In the genomic region with DNA sequence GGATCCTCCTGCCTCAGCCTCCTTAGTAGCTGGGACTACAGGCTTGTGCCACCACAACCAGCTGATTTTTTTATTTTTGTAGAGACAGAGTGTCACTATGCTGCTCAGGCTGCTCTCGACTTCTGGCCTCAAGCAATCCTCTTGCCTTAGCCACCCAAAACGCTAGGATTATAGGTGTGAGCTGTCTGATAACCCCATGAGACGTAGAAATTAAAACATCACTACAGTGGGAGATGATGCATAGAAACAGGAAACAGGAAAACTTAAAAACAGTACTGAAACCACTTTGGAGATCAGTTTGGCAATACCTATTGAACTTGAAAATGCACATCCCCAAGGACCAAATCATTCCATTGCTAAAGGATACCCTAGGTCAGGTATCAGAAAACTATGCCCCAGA, we compare ENCODE assay signal across 12 cellular contexts.
DNase-seq lines count a peak whose midpoint lies in the region; ATAC-seq and TF ChIP-seq lines count a peak whose summit lies in the region.
"Had no signal": no experiment of that assay in that cellular context is flagged by ENCODE, and none has a peak within 500 bp of the region (broad histone marks: within the 10 kb centered on the region; RNA-seq: fewer than 3 reads in every experiment).

No MANE protein-coding gene starts in this region.

- H3K36me3 ChIP-seq in DOHH2 (ENCODE audit: control insufficient read depth, low read length) (peaks cover 15% of the 10 kb centered on the region), adipocyte (ENCODE audit: control insufficient read depth, insufficient read depth, low read length, severe bottlenecking) (no peaks in the 10 kb centered on the region), rectal smooth muscle tissue (ENCODE audit: control insufficient read depth, insufficient read depth, low read length) (no peaks in the 10 kb centered on the region)

- no peak for TF ChIP-seq CTCF in DOHH2 (IDR thresholded peaks at IDR 0.05; ENCODE audit: low read depth, low read length, poor library complexity, severe bottlenecking)

- H3K9ac ChIP-seq in adipocyte (ENCODE audit: low read length) (peak overlapping the region; percentile 7), rectal smooth muscle tissue (ENCODE audit: low read length) (no peak overlapping the region)

- peak overlapping the region; percentile 12; the same call in 1 of the 2 replicates for H3K4me2 ChIP-seq in DOHH2 (ENCODE audit: low read length)

- H3K27me3 ChIP-seq in DOHH2 (ENCODE audit: control insufficient read depth, low read length) (no peaks in the 10 kb centered on the region), adipocyte (replicated peaks; ENCODE audit: control insufficient read depth, insufficient read depth, low read length) (no peaks in the 10 kb centered on the region), rectal smooth muscle tissue (ENCODE audit: control insufficient read depth, insufficient read depth, low read length) (no peaks in the 10 kb centered on the region)

- no peaks in the 10 kb centered on the region for H3K9me3 ChIP-seq in DOHH2 (ENCODE audit: control insufficient read depth, insufficient read depth, low read length)
- H3K9me3 ChIP-seq in adipocyte (ENCODE audit: control insufficient read depth, low read length): no peaks in the 10 kb centered on the region

- H3K79me2 ChIP-seq in DOHH2 (ENCODE audit: control insufficient read depth, low read length): peaks cover 100% of the 10 kb centered on the region

- ATAC-seq in HG02885 (IDR thresholded peaks at IDR 0.05; ENCODE audit: poor library complexity, unreplicated experiment): peak; percentile 25
- ATAC-seq in GM18520 (IDR thresholded peaks at IDR 0.05; ENCODE audit: unreplicated experiment): no peak

- no peaks in the 10 kb centered on the region for H3K9me2 ChIP-seq in DOHH2 (replicated peaks; ENCODE audit: control insufficient read depth, low read length)

- no peak overlapping the region for H3K27ac ChIP-seq in DOHH2 (ENCODE audit: low read depth, low read length)
- H3K27ac ChIP-seq in rectal smooth muscle tissue (ENCODE audit: low read depth, low read length): peak overlapping the region; percentile 48

- no peak for DNase-seq in adipocyte (ENCODE audit: low read depth)
- DNase-seq in NCI-H748 (lab: John Stamatoyannopoulos, UW; ENCODE audit: unreplicated experiment): no peak
- DNase-seq in nucleus accumbens (lab: John Stamatoyannopoulos, UW): no peak
- no peak for DNase-seq in SIG-M5 (lab: John Stamatoyannopoulos, UW)
- DNase-seq: EL, NCI-H2081 treated with DMSO at 0.1 percent for 48 hours, SHP77 had no signal

- peaks cover 56% of the 10 kb centered on the region for H4K20me1 ChIP-seq in DOHH2 (ENCODE audit: control insufficient read depth, insufficient read depth, low read depth, low read length)

- peaks cover 8% of the 10 kb centered on the region for H3F3A ChIP-seq in DOHH2 (ENCODE audit: control insufficient read depth, insufficient read depth)

- H3K4me3 ChIP-seq in DOHH2 (ENCODE audit: low read length) (no peak overlapping the region), adipocyte (ENCODE audit: low read length) (peak overlapping the region; percentile 39), rectal smooth muscle tissue (ENCODE audit: low read length) (peak overlapping the region; percentile 12)
- H3K4me3 ChIP-seq: skin epidermis had no signal

- H3K4me1 ChIP-seq in DOHH2 (ENCODE audit: control insufficient read depth, low read length) (peaks cover 58% of the 10 kb centered on the region), adipocyte (ENCODE audit: control insufficient read depth, insufficient read depth, low read length) (peaks cover 54% of the 10 kb centered on the region), rectal smooth muscle tissue (ENCODE audit: control insufficient read depth, insufficient read depth, low read length) (peaks cover 14% of the 10 kb centered on the region)
